ENCODE assay signal across 1 cellular context in genomic region chr22:25942989-25943411, GRCh38.
TF ChIP-seq lines count a peak whose summit lies in the region.

No MANE protein-coding gene starts in this region.

TF ChIP-seq in HEK293, 187 proteins besides CTCF, POLR2A, EP300 and RAD21 (continued from another document and continues in another):
- TF ChIP-seq INSM2 (tag by site-specific recombination; IDR thresholded peaks at IDR 0.05): no peak
- TF ChIP-seq ZNF23 (tag by site-specific recombination; IDR thresholded peaks at IDR 0.05; ENCODE audit: borderline replicate concordance): no peak
- no peak for TF ChIP-seq ZNF266 (tag by site-specific recombination; IDR thresholded peaks at IDR 0.05; ENCODE audit: low read depth)
- peak; percentile 55; the same call in 1 of the 2 replicates for TF ChIP-seq ZNF184 (tag by site-specific recombination; IDR thresholded peaks at IDR 0.05)
- TF ChIP-seq ZNF19 (tag by site-specific recombination; IDR thresholded peaks at IDR 0.05; ENCODE audit: low read depth): no peak
- TF ChIP-seq ZNF677 (tag by site-specific recombination; IDR thresholded peaks at IDR 0.05): no peak
- TF ChIP-seq, protein P1, sequence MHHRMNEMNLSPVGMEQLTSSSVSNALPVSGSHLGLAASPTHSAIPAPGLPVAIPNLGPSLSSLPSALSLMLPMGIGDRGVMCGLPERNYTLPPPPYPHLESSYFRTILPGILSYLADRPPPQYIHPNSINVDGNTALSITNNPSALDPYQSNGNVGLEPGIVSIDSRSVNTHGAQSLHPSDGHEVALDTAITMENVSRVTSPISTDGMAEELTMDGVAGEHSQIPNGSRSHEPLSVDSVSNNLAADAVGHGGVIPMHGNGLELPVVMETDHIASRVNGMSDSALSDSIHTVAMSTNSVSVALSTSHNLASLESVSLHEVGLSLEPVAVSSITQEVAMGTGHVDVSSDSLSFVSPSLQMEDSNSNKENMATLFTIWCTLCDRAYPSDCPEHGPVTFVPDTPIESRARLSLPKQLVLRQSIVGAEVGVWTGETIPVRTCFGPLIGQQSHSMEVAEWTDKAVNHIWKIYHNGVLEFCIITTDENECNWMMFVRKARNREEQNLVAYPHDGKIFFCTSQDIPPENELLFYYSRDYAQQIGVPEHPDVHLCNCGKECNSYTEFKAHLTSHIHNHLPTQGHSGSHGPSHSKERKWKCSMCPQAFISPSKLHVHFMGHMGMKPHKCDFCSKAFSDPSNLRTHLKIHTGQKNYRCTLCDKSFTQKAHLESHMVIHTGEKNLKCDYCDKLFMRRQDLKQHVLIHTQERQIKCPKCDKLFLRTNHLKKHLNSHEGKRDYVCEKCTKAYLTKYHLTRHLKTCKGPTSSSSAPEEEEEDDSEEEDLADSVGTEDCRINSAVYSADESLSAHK (tag by site-specific recombination; IDR thresholded peaks at IDR 0.05): peak; percentile 67; the same call in 1 of the 2 replicates
- TF ChIP-seq ZSCAN30 (tag by site-specific recombination; IDR thresholded peaks at IDR 0.05): 0 out of 2 replicates have a peak, but pooled peaks have one; percentile 36
- TF ChIP-seq ZNF558 (tag by site-specific recombination; IDR thresholded peaks at IDR 0.05): peak; percentile 34; the same call in 1 of the 2 replicates
- 0 out of 2 replicates have a peak, but pooled peaks have one; percentile 28 for TF ChIP-seq ZNF423 (tag by site-specific recombination; IDR thresholded peaks at IDR 0.05)
- no peak for TF ChIP-seq ZFP41 (tag by site-specific recombination; IDR thresholded peaks at IDR 0.05; ENCODE audit: borderline replicate concordance)
- TF ChIP-seq, protein P2, sequence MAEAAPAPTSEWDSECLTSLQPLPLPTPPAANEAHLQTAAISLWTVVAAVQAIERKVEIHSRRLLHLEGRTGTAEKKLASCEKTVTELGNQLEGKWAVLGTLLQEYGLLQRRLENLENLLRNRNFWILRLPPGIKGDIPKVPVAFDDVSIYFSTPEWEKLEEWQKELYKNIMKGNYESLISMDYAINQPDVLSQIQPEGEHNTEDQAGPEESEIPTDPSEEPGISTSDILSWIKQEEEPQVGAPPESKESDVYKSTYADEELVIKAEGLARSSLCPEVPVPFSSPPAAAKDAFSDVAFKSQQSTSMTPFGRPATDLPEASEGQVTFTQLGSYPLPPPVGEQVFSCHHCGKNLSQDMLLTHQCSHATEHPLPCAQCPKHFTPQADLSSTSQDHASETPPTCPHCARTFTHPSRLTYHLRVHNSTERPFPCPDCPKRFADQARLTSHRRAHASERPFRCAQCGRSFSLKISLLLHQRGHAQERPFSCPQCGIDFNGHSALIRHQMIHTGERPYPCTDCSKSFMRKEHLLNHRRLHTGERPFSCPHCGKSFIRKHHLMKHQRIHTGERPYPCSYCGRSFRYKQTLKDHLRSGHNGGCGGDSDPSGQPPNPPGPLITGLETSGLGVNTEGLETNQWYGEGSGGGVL (tag by site-specific recombination; IDR thresholded peaks at IDR 0.05): peak; percentile 99
- TF ChIP-seq ZNF514 (tag by site-specific recombination; IDR thresholded peaks at IDR 0.05): no peak
- TF ChIP-seq, protein P3, sequence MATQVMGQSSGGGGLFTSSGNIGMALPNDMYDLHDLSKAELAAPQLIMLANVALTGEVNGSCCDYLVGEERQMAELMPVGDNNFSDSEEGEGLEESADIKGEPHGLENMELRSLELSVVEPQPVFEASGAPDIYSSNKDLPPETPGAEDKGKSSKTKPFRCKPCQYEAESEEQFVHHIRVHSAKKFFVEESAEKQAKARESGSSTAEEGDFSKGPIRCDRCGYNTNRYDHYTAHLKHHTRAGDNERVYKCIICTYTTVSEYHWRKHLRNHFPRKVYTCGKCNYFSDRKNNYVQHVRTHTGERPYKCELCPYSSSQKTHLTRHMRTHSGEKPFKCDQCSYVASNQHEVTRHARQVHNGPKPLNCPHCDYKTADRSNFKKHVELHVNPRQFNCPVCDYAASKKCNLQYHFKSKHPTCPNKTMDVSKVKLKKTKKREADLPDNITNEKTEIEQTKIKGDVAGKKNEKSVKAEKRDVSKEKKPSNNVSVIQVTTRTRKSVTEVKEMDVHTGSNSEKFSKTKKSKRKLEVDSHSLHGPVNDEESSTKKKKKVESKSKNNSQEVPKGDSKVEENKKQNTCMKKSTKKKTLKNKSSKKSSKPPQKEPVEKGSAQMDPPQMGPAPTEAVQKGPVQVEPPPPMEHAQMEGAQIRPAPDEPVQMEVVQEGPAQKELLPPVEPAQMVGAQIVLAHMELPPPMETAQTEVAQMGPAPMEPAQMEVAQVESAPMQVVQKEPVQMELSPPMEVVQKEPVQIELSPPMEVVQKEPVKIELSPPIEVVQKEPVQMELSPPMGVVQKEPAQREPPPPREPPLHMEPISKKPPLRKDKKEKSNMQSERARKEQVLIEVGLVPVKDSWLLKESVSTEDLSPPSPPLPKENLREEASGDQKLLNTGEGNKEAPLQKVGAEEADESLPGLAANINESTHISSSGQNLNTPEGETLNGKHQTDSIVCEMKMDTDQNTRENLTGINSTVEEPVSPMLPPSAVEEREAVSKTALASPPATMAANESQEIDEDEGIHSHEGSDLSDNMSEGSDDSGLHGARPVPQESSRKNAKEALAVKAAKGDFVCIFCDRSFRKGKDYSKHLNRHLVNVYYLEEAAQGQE (tag by site-specific recombination; IDR thresholded peaks at IDR 0.05): no peak
- TF ChIP-seq ZNF16 (tag by site-specific recombination; IDR thresholded peaks at IDR 0.05; ENCODE audit: low read depth): no peak
- peak; percentile 79 for TF ChIP-seq IKZF3 (tag by site-specific recombination; IDR thresholded peaks at IDR 0.05)
- TF ChIP-seq KLF9 (tag by site-specific recombination; IDR thresholded peaks at IDR 0.05; ENCODE audit: low read depth): no peak
- TF ChIP-seq, protein P4, sequence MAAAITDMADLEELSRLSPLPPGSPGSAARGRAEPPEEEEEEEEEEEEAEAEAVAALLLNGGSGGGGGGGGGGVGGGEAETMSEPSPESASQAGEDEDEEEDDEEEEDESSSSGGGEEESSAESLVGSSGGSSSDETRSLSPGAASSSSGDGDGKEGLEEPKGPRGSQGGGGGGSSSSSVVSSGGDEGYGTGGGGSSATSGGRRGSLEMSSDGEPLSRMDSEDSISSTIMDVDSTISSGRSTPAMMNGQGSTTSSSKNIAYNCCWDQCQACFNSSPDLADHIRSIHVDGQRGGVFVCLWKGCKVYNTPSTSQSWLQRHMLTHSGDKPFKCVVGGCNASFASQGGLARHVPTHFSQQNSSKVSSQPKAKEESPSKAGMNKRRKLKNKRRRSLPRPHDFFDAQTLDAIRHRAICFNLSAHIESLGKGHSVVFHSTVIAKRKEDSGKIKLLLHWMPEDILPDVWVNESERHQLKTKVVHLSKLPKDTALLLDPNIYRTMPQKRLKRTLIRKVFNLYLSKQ (tag by site-specific recombination; IDR thresholded peaks at IDR 0.05; ENCODE audit: borderline replicate concordance): no peak
- no peak for TF ChIP-seq ZNF571 (tag by site-specific recombination; IDR thresholded peaks at IDR 0.05)
- TF ChIP-seq TSHZ1 (tag by site-specific recombination; IDR thresholded peaks at IDR 0.05; ENCODE audit: borderline replicate concordance): peak; percentile 58; the same call in 1 of the 2 replicates
- no peak for TF ChIP-seq ZBTB1 (tag by site-specific recombination; IDR thresholded peaks at IDR 0.05)
- TF ChIP-seq ZNF707 (tag by site-specific recombination; IDR thresholded peaks at IDR 0.05): 0 out of 2 replicates have a peak, but pooled peaks have one; percentile 13
- peak; percentile 91 for TF ChIP-seq ZBTB17 (tag by site-specific recombination; IDR thresholded peaks at IDR 0.05)
- no peak for TF ChIP-seq ZNF624 (tag by site-specific recombination; IDR thresholded peaks at IDR 0.05)
- no peak; the same call in 1 of the 2 replicates for TF ChIP-seq ZNF10 (tag by site-specific recombination; IDR thresholded peaks at IDR 0.05)
- TF ChIP-seq ZNF600 (tag by site-specific recombination; IDR thresholded peaks at IDR 0.05): peak; percentile 88
- TF ChIP-seq, protein P5, sequence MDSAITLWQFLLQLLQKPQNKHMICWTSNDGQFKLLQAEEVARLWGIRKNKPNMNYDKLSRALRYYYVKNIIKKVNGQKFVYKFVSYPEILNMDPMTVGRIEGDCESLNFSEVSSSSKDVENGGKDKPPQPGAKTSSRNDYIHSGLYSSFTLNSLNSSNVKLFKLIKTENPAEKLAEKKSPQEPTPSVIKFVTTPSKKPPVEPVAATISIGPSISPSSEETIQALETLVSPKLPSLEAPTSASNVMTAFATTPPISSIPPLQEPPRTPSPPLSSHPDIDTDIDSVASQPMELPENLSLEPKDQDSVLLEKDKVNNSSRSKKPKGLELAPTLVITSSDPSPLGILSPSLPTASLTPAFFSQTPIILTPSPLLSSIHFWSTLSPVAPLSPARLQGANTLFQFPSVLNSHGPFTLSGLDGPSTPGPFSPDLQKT (IDR thresholded peaks at IDR 0.05; ENCODE audit: borderline replicate concordance, low read depth, low read length): no peak
- TF ChIP-seq ZNF214 (tag by site-specific recombination; IDR thresholded peaks at IDR 0.05; ENCODE audit: borderline replicate concordance): no peak
- TF ChIP-seq ZNF747 (tag by site-specific recombination; IDR thresholded peaks at IDR 0.05): no peak
- no peak for TF ChIP-seq GFI1B (tag by site-specific recombination; IDR thresholded peaks at IDR 0.05)
- no peak for TF ChIP-seq PBX3 (CRISPR knock-in tag; IDR thresholded peaks at IDR 0.05)
- peak; percentile 91 for TF ChIP-seq ZNF629 (tag by site-specific recombination; IDR thresholded peaks at IDR 0.05)
- no peak for TF ChIP-seq ZNF704 (tag by site-specific recombination; IDR thresholded peaks at IDR 0.05)
- TF ChIP-seq ZSCAN23 (tag by site-specific recombination; IDR thresholded peaks at IDR 0.05): no peak
